In the genomic region with DNA sequence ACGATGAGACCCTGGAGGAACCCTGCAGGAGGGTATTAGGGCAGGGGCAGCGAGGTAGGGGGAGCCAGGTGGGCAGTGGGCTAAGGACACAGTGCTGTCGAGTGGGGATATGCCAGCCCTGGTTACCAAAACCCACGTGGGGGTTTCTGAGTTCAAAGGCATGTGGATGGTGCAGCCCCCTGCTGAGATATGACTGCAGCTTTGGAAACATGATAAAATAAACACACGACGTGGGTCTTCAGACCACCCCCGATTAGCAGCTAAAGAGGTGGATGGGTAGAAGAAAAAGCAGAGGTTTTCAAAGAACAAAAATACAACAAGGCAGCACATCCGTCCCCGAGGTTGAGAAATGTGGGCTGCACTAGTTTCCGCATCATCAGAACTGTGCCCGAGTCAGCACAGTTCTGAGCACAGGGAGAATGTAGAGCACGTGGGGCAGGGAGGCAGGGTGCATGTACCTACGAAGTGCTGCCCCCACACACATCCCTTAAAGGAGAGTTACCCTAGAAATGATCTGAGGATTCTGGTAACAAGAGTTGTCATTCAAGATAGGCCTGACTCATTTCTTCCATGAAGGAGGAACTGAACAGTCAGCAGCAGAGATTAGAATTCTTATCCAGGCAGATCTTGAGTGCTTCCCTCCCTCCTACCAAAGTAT, we compare ENCODE assay signal across 9 cellular contexts.
DNase-seq lines count a peak whose midpoint lies in the region; ATAC-seq and TF ChIP-seq lines count a peak whose summit lies in the region.
"Had no signal": no experiment of that assay in that cellular context is flagged by ENCODE, and none has a peak within 500 bp of the region (broad histone marks: within the 10 kb centered on the region; RNA-seq: fewer than 3 reads in every experiment).

No MANE protein-coding gene starts in this region.

- H3K9ac ChIP-seq in IMR-90 (ENCODE audit: low read depth, low read length) (no peak overlapping the region), colonic mucosa (ENCODE audit: low read depth in 2 of 2, low read length in 2 of 2) (no peak overlapping the region)

- no peaks in the 10 kb centered on the region for H3K36me3 ChIP-seq in IMR-90 (ENCODE audit: control insufficient read depth, insufficient read depth, low read length)
- H3K36me3 ChIP-seq in colonic mucosa, result no peaks in the 10 kb centered on the region
- H3K36me3 ChIP-seq in A673 (ENCODE audit: insufficient read depth, low read length, poor library complexity, severe bottlenecking), result no peaks in the 10 kb centered on the region

- no peak for TF ChIP-seq CTCF in IMR-90 (conservative IDR thresholded peaks at IDR 0.05; ENCODE audit: low read depth, low read length)
- TF ChIP-seq CTCF in epithelial cell of esophagus (IDR thresholded peaks at IDR 0.05; ENCODE audit: insufficient read depth, low read depth, low read length, missing control alignments), result no peak
- no peak for TF ChIP-seq CTCF in colonic mucosa (IDR thresholded peaks at IDR 0.05)
- TF ChIP-seq CTCF in A673 (conservative IDR thresholded peaks at IDR 0.05; ENCODE audit: low read depth, low read length), result no peak

- intact Hi-C loops in IMR-90 (cut with micrococcal nuclease) (no loop called here), colonic mucosa (cut with DNase I) (loop anchor here (10.0 kb wide), 1 partner anchor 911 kb away; no protein-coding TSS in a partner anchor), A673 (cut with micrococcal nuclease; ENCODE audit: unreplicated experiment) (loop anchor here (10.0 kb wide), 1 partner anchor 911 kb away; no protein-coding TSS in a partner anchor)

- BruUV-seq in IMR-90 (replicated peaks; lab: Mats Ljungman, UMichigan) (no TSS peak), A673 (replicated peaks; lab: Mats Ljungman, UMichigan) (no TSS peak)

- no peak overlapping the region for H3K56ac ChIP-seq in IMR-90 (ENCODE audit: extremely low read depth, insufficient read depth, low read length)

- no peaks in the 10 kb centered on the region for H3K9me1 ChIP-seq in IMR-90 (ENCODE audit: insufficient read depth, low read length)

- no peak overlapping the region for H2AK9ac ChIP-seq in IMR-90 (replicated peaks; ENCODE audit: low read depth, low read length, poor library complexity)

- TF ChIP-seq POLR2A in IMR-90 (IDR thresholded peaks at IDR 0.05; ENCODE audit: low read depth, low read length), result no peak

- no peaks in the 10 kb centered on the region for H3K4me1 ChIP-seq in IMR-90 (ENCODE audit: control insufficient read depth, insufficient read depth, low read length)
- H3K4me1 ChIP-seq in colonic mucosa, result peaks cover 6% of the 10 kb centered on the region
- H3K4me1 ChIP-seq in A673 (ENCODE audit: insufficient read depth, low read length, poor library complexity, severe bottlenecking), result no peaks in the 10 kb centered on the region

- H2AK5ac ChIP-seq in IMR-90 (ENCODE audit: low read depth, low read length), result no peak overlapping the region

- no peaks in the 10 kb centered on the region for H3K79me1 ChIP-seq in IMR-90 (ENCODE audit: low read depth in 1 of 2, low read length in 2 of 2)

- peaks cover 54% of the 10 kb centered on the region for H3K27me3 ChIP-seq in IMR-90 (ENCODE audit: control insufficient read depth, insufficient read depth, low read length)
- no peaks in the 10 kb centered on the region for H3K27me3 ChIP-seq in colonic mucosa
- H3K27me3 ChIP-seq in A673 (replicated peaks; ENCODE audit: insufficient read depth, low read depth, low read length, poor library complexity), result no peaks in the 10 kb centered on the region

- H3K27ac ChIP-seq in IMR-90 (ENCODE audit: insufficient read depth, low read length), result no peak overlapping the region
- H3K27ac ChIP-seq in colonic mucosa, result no peak overlapping the region
- no peak overlapping the region for H3K27ac ChIP-seq in A673 (ENCODE audit: low read depth, low read length, poor library complexity, severe bottlenecking)

- WGBS in IMR-90 (ENCODE audit: extremely low coverage in 2 of 2, insufficient read length in 1 of 2), 2 experiments, result 12% methylated on average over 4 of the region's 13 CpGs; no CpG with 5 or more reads in 1 of the 2 experiments

- in situ Hi-C loops in IMR-90 (cut with MboI; ENCODE audit: low sequenced_read_pairs), result loop anchor here (10.0 kb wide), 1 partner anchor 911 kb away; no protein-coding TSS in a partner anchor

- no peak overlapping the region for H2AFZ ChIP-seq in IMR-90 (replicated peaks; ENCODE audit: low read length, poor library complexity)

- no peak overlapping the region for H2BK20ac ChIP-seq in IMR-90 (ENCODE audit: low read depth, low read length)

- CTCF ChIA-PET in IMR-90 (lab: Yijun Ruan, JAX) (no interaction called here), A673 (lab: Charles Lee) (no interaction called here)

- H2BK120ac ChIP-seq in IMR-90 (ENCODE audit: low read depth, low read length), result no peak overlapping the region

- DNase-seq in IMR-90, result peak; percentile 34
- peak in 2 of 3 experiments; percentile 26 to 27 for DNase-seq in activated CD8-positive, alpha-beta memory T cell treated with anti-CD3 and anti-CD28 coated beads for 48 hours (ENCODE audit: low read depth in 2 of 3, low spot score in 2 of 3)
- peak; percentile 34 for DNase-seq in epithelial cell of esophagus (ENCODE audit: low read depth)
- DNase-seq in stimulated activated CD8-positive, alpha-beta memory T cell treated with anti-CD3 and anti-CD28 coated beads, Interleukin-15, amount 100 ng/mL, for 4 hours (ENCODE audit: low read depth in 2 of 2), result peak; percentile 15 to 31
- DNase-seq in SW480 (ENCODE audit: low spot score), result no peak
- DNase-seq in colonic mucosa, result no peak
- DNase-seq in A673 (ENCODE audit: low spot score), result no peak
- DNase-seq: NCI-H1048 had no signal

- H2BK15ac ChIP-seq in IMR-90 (ENCODE audit: low read depth, low read length), result no peak overlapping the region

- no peak overlapping the region for H2BK5ac ChIP-seq in IMR-90 (ENCODE audit: low read depth, low read length, poor library complexity, severe bottlenecking)

- peak; percentile 38; the same call in 1 of the 2 replicates for ATAC-seq in IMR-90 (ENCODE audit: low read depth)
- ATAC-seq in GM21619 (IDR thresholded peaks at IDR 0.05; ENCODE audit: unreplicated experiment), result no peak

- no peak overlapping the region for H4K91ac ChIP-seq in IMR-90 (ENCODE audit: insufficient read depth, low read depth, low read length)

- no peak overlapping the region for H4K8ac ChIP-seq in IMR-90 (ENCODE audit: low read depth in 2 of 2, low read length in 2 of 2)

- POLR2A ChIA-PET in IMR-90 (lab: Charles Lee; ENCODE audit: unreplicated experiment) (no interaction called here), A673 (lab: Charles Lee; ENCODE audit: low non-redundant PET) (no interaction called here)

- H3K18ac ChIP-seq in IMR-90 (ENCODE audit: low read depth, low read length), result no peak overlapping the region

- H3K9me3 ChIP-seq in IMR-90 (ENCODE audit: control insufficient read depth, insufficient read depth, low read length) (no peaks in the 10 kb centered on the region), colonic mucosa (no peaks in the 10 kb centered on the region), A673 (ENCODE audit: low read depth, low read length, poor library complexity, severe bottlenecking) (no peaks in the 10 kb centered on the region)

- TF ChIP-seq RAD21 in IMR-90 (IDR thresholded peaks at IDR 0.05; ENCODE audit: low read length), result no peak

- H3K4me3 ChIP-seq in IMR-90 (ENCODE audit: insufficient read depth, low read depth, low read length) (no peak overlapping the region), epithelial cell of esophagus (ENCODE audit: low read length) (no peak overlapping the region), colonic mucosa (no peak overlapping the region), A673 (ENCODE audit: low read depth, low read length, poor library complexity, severe bottlenecking) (no peak overlapping the region)

- H3K14ac ChIP-seq in IMR-90 (replicated peaks; ENCODE audit: low read depth, low read length), result no peak overlapping the region

- no peak overlapping the region for H4K5ac ChIP-seq in IMR-90 (ENCODE audit: low read depth, low read length)

- no peak overlapping the region for H3K23ac ChIP-seq in IMR-90 (ENCODE audit: low read depth, low read length)

- dilution Hi-C loops in IMR-90 (cut with HindIII; ENCODE audit: low sequenced_read_pairs, unreplicated experiment), result no loop called here

- no peak overlapping the region for H3K4me2 ChIP-seq in IMR-90 (ENCODE audit: low read depth, low read length)

- H3K4ac ChIP-seq in IMR-90 (ENCODE audit: low read depth, low read length), result no peak overlapping the region

- H4K20me1 ChIP-seq in IMR-90 (ENCODE audit: insufficient read depth, low read length), result no peaks in the 10 kb centered on the region

TF ChIP-seq in IMR-90, 13 proteins besides CTCF, POLR2A, EP300 and RAD21 (continues in another document):
- TF ChIP-seq, protein P1, sequence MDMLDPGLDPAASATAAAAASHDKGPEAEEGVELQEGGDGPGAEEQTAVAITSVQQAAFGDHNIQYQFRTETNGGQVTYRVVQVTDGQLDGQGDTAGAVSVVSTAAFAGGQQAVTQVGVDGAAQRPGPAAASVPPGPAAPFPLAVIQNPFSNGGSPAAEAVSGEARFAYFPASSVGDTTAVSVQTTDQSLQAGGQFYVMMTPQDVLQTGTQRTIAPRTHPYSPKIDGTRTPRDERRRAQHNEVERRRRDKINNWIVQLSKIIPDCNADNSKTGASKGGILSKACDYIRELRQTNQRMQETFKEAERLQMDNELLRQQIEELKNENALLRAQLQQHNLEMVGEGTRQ (IDR thresholded peaks at IDR 0.05; ENCODE audit: low read depth, low read length), result no peak
- no peak for TF ChIP-seq MAZ (IDR thresholded peaks at IDR 0.05; ENCODE audit: borderline replicate concordance, low read depth, low read length)
- TF ChIP-seq, protein P2, sequence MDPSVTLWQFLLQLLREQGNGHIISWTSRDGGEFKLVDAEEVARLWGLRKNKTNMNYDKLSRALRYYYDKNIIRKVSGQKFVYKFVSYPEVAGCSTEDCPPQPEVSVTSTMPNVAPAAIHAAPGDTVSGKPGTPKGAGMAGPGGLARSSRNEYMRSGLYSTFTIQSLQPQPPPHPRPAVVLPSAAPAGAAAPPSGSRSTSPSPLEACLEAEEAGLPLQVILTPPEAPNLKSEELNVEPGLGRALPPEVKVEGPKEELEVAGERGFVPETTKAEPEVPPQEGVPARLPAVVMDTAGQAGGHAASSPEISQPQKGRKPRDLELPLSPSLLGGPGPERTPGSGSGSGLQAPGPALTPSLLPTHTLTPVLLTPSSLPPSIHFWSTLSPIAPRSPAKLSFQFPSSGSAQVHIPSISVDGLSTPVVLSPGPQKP (IDR thresholded peaks at IDR 0.05; ENCODE audit: borderline replicate concordance, low read depth, low read length), result no peak
- no peak for TF ChIP-seq NFE2L2 (IDR thresholded peaks at IDR 0.05; ENCODE audit: low read depth, low read length)
- TF ChIP-seq BHLHE40 (IDR thresholded peaks at IDR 0.05; ENCODE audit: low read depth, low read length), result no peak
- no peak for TF ChIP-seq MXI1 (IDR thresholded peaks at IDR 0.05; ENCODE audit: borderline replicate concordance, low read depth, low read length)
- no peak for TF ChIP-seq FOS (IDR thresholded peaks at IDR 0.05; ENCODE audit: low read depth, low read length)
- TF ChIP-seq CEBPB (IDR thresholded peaks at IDR 0.05; ENCODE audit: low read depth, low read length), result no peak
- TF ChIP-seq SMC3 (IDR thresholded peaks at IDR 0.05; ENCODE audit: low read depth, low read length), result no peak
- no peak for TF ChIP-seq RCOR1 (IDR thresholded peaks at IDR 0.05; ENCODE audit: insufficient replicate concordance, low read length)

Comparison
In these comparisons a context has a peak if more than half of its experiments do, and no peak if none do; other contexts are left out.
1. DNase-seq: peak in IMR-90 (single experiment), activated CD8-positive, alpha-beta memory T cell treated with anti-CD3 and anti-CD28 coated beads for 48 hours (2 of 3), epithelial cell of esophagus (single experiment) and stimulated activated CD8-positive, alpha-beta memory T cell treated with anti-CD3 and anti-CD28 coated beads, Interleukin-15, amount 100 ng/mL, for 4 hours (2 of 2); none in SW480 (single experiment), colonic mucosa (single experiment) and A673 (single experiment).